1 cellular context compared by ENCODE assay signal in the genomic region with DNA sequence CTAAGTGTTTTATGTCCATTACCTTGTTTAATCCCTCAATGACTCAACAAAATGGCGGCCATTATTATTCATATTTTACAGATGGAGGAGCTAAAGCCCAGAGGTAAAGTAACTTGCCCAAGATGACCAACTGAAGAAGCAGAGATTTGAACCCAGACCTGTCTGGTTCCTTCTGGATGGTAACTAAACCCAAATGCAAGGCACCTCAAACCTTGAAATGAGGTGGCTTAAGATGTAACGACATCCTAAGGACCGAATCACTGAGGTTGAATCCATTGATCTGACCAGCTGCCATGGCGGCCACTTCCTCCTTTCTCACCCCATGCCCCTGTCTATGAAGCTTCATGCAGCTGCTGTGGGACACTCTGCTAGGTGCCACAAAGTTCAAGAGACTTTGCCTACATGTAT.
TF ChIP-seq lines count a peak whose summit lies in the region.

No MANE protein-coding gene starts in this region.

TF ChIP-seq in H1, 55 proteins besides CTCF, POLR2A, EP300 and RAD21 (continued from another document):
- TF ChIP-seq BRCA1 (IDR thresholded peaks at IDR 0.05; ENCODE audit: low read depth, low read length) (no peak), RFX5 (IDR thresholded peaks at IDR 0.05; ENCODE audit: borderline replicate concordance, low read depth, low read length) (no peak), NANOG (IDR thresholded peaks at IDR 0.05; ENCODE audit: insufficient read depth, low read depth, low read length, poor library complexity, severe bottlenecking) (no peak), RNF2 (IDR thresholded peaks at IDR 0.05; ENCODE audit: borderline replicate concordance, low read depth, low read length, missing control alignments, poor library complexity, severe bottlenecking) (no peak), CHD1 (IDR thresholded peaks at IDR 0.05; ENCODE audit: low read depth, low read length) (no peak), TAF1 (IDR thresholded peaks at IDR 0.05; ENCODE audit: low read depth, low read length) (no peak), CBX8 (IDR thresholded peaks at IDR 0.05; ENCODE audit: borderline replicate concordance, low read depth, low read length) (no peak), BACH1 (IDR thresholded peaks at IDR 0.05; ENCODE audit: low read length) (no peak), POU5F1 (IDR thresholded peaks at IDR 0.05; ENCODE audit: low read depth, low read length) (no peak)
